ENCODE assay signal across 8 cellular contexts in the genomic region with DNA sequence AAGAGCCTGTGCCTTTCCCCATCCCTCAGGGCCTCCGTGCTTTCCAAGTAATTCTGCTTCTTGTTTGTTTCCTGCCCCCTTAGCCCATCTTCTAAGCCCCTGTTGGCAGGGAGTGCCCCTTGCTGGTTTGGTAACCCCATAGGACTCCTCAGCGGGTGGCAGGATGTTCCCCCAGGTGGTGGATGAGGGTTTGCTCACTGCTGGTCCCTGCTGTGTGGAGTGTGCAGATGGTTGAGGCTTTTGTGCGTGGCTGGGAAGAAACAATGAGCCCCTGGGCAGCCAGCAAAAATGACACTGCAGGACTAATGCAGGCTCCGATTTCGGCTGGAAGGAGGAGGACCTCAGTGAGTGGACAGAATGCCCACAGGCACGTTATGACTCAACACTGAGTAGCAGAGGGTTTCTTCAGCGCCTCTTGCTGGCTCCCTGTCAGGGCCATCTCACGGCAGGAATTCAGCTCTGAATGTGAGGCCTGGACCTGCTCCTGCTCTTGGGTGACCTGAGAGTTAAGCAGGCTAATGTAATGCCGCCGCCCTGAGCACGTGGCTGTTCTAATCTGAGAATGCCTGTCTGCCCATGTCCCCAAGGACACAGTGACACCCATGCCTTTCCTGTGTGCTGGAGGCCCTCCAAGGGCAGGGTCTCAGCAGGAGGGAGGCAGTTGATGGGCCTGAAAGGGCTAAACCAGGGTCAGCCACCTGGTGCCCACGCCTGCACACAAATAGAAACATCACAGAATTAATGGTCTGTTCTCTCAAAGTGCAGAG. TPM values are rescaled to one million over a fixed set of nuclear protein-coding genes. Genes with fewer than 3 reads are reported as not detected.
A peak's percentile ranks its signal among the peaks of the same experiment; 100 is the strongest.
DNase-seq lines count a peak whose midpoint lies in the region; ATAC-seq and TF ChIP-seq lines count a peak whose summit lies in the region.

No MANE protein-coding gene starts in this region.

- DNase-seq in GM04503 (ENCODE audit: low read depth) (peak; percentile 94), NCI-H510A (lab: John Stamatoyannopoulos, UW) (peak; percentile 60), epithelial cell of proximal tubule (ENCODE audit: low read depth) (peak; percentile 85), omental fat pad (ENCODE audit: low spot score) (no peak), NK-92 (lab: John Stamatoyannopoulos, UW; ENCODE audit: unreplicated experiment) (no peak), SIG-M5 (lab: John Stamatoyannopoulos, UW) (no peak)

- TF ChIP-seq CTCF in epithelial cell of proximal tubule (conservative IDR thresholded peaks at IDR 0.05; ENCODE audit: low read depth, low read length) (peak; percentile 21), omental fat pad (IDR thresholded peaks at IDR 0.05) (no peak)

- ATAC-seq in omental fat pad (ENCODE audit: low FRiP score) (peak; percentile 86), HG03095 (IDR thresholded peaks at IDR 0.05; ENCODE audit: unreplicated experiment) (no peak), GM19328 (IDR thresholded peaks at IDR 0.05; ENCODE audit: unreplicated experiment) (no peak)

- H3K4me3 ChIP-seq in epithelial cell of proximal tubule (ENCODE audit: low read depth, low read length): no peak overlapping the region

RNA-seq across cellular contexts. Expression of gene BAG3, which starts 16.6 kb away (rescaled TPM):
- 39.1 and 55.1 TPM in 2 replicates for total RNA-seq in epithelial cell of proximal tubule
- 10 to 100 TPM; 16.1 to 98.0 (median 58.8) TPM for total RNA-seq in omental fat pad

RNA-seq across cellular contexts. Expression of gene INPP5F, which starts 58.1 kb away (rescaled TPM):
- total RNA-seq in epithelial cell of proximal tubule (12.4 and 17.7 TPM in 2 replicates), omental fat pad (10 to 100 TPM in 3 of 4 donors, 1 to 10 TPM in 1; 7.8 to 19.8 (median 12.3) TPM)

Comparison
In these comparisons a context has a peak if more than half of its experiments do, and no peak if none do; other contexts are left out.
1. DNase-seq: peak in GM04503 (single experiment), NCI-H510A (single experiment) and epithelial cell of proximal tubule (single experiment); none in omental fat pad (single experiment), NK-92 (single experiment) and SIG-M5 (single experiment).